ENCODE assay signal across 8 cellular contexts in genomic region chr7:151017953-151018420, GRCh38. TPM values are rescaled to one million over a fixed set of nuclear protein-coding genes. Genes with fewer than 3 reads are reported as not detected.
DNase-seq lines count a peak whose midpoint lies in the region; ATAC-seq and TF ChIP-seq lines count a peak whose summit lies in the region.

No MANE protein-coding gene starts in this region.

- POLR2A ChIA-PET in PC-9 (lab: Charles Lee; ENCODE audit: unreplicated experiment) = no interaction called here

- no TSS peak for BruUV-seq in PC-9 (replicated peaks; lab: Mats Ljungman, UMichigan)

- H3K4me1 Mint-ChIP-seq in activated T-helper 2 cell treated with anti-CD3 and anti-CD28 coated beads, Interferon-gamma antibody, Interleukin-2, Interleukin-4, amounts not matched to agents 10 μg/mL and 5 μg/mL and 100 μg/mL, durations not matched to agents 14 hours and 24 hours and 36 hours (ENCODE audit: low read depth) = peaks cover 37% of the 10 kb centered on the region

- no peak overlapping the region for H2AFZ ChIP-seq in PC-9
- H2AFZ ChIP-seq in osteoblast (ENCODE audit: low read length) = no peak overlapping the region

- no peaks in the 10 kb centered on the region for H3K9me3 ChIP-seq in PC-9 (ENCODE audit: insufficient read depth, low read depth)
- H3K9me3 ChIP-seq in osteoblast (ENCODE audit: low read depth, low read length) = no peaks in the 10 kb centered on the region
- H3K9me3 ChIP-seq in thyroid gland = no peaks in the 10 kb centered on the region

- H3K9me3 Mint-ChIP-seq in activated T-helper 2 cell treated with anti-CD3 and anti-CD28 coated beads, Interferon-gamma antibody, Interleukin-2, Interleukin-4, amounts not matched to agents 10 μg/mL and 5 μg/mL and 100 μg/mL, durations not matched to agents 14 hours and 24 hours and 36 hours = no peaks in the 10 kb centered on the region

- peak overlapping the region; percentile 76 for H3K4me3 Mint-ChIP-seq in activated T-helper 2 cell treated with anti-CD3 and anti-CD28 coated beads, Interferon-gamma antibody, Interleukin-2, Interleukin-4, amounts not matched to agents 10 μg/mL and 5 μg/mL and 100 μg/mL, durations not matched to agents 14 hours and 24 hours and 36 hours (ENCODE audit: low read depth)

- H3K36me3 ChIP-seq in PC-9 (ENCODE audit: low read depth) (no peaks in the 10 kb centered on the region), osteoblast (ENCODE audit: insufficient read depth, low read length) (no peaks in the 10 kb centered on the region), thyroid gland (no peaks in the 10 kb centered on the region)

- peaks cover 31% of the 10 kb centered on the region for H3K27me3 Mint-ChIP-seq in activated T-helper 2 cell treated with anti-CD3 and anti-CD28 coated beads, Interferon-gamma antibody, Interleukin-2, Interleukin-4, amounts not matched to agents 10 μg/mL and 5 μg/mL and 100 μg/mL, durations not matched to agents 14 hours and 24 hours and 36 hours (ENCODE audit: low read depth)

- H4K20me1 ChIP-seq in PC-9 (ENCODE audit: insufficient read depth) (no peaks in the 10 kb centered on the region), osteoblast (ENCODE audit: insufficient read depth, low read length) (no peaks in the 10 kb centered on the region)

- no peaks in the 10 kb centered on the region; the same call in 1 of the 2 replicates for H3K4me1 ChIP-seq in PC-9 (replicated peaks; ENCODE audit: insufficient read depth)
- peaks cover 9% of the 10 kb centered on the region for H3K4me1 ChIP-seq in osteoblast (ENCODE audit: insufficient read depth, low read length)
- H3K4me1 ChIP-seq in thyroid gland = peaks cover 7 to 26% of the 10 kb centered on the region in 2 donors

- peak; percentile 89 for TF ChIP-seq CTCF in GM12873 (IDR thresholded peaks at IDR 0.05; ENCODE audit: insufficient read depth, low read depth, low read length, missing control alignments)
- TF ChIP-seq CTCF in PC-9 (conservative IDR thresholded peaks at IDR 0.05) = peak; percentile 97
- peak; percentile 79 for TF ChIP-seq CTCF in osteoblast (IDR thresholded peaks at IDR 0.05; ENCODE audit: extremely low read depth, low read depth, low read length)
- peak; percentile 61 to 90 (median 70) for TF ChIP-seq CTCF in thyroid gland (IDR thresholded peaks at IDR 0.05)

- peak overlapping the region; percentile 42 for H3K27ac Mint-ChIP-seq in activated T-helper 2 cell treated with anti-CD3 and anti-CD28 coated beads, Interferon-gamma antibody, Interleukin-2, Interleukin-4, amounts not matched to agents 10 μg/mL and 5 μg/mL and 100 μg/mL, durations not matched to agents 14 hours and 24 hours and 36 hours

- H3K27me3 ChIP-seq in PC-9 (ENCODE audit: insufficient read depth, low read depth) = no peaks in the 10 kb centered on the region
- peaks cover 48% of the 10 kb centered on the region for H3K27me3 ChIP-seq in osteoblast (ENCODE audit: insufficient read depth, low read length)
- H3K27me3 ChIP-seq in thyroid gland = peaks cover 4% of the 10 kb centered on the region

- no peaks in the 10 kb centered on the region for H3K9me2 ChIP-seq in PC-9 (ENCODE audit: insufficient read depth)

- H3K4me2 ChIP-seq in PC-9 (peak overlapping the region; percentile 57), osteoblast (ENCODE audit: insufficient read depth, low read length) (peak overlapping the region; percentile 29)

- H3K27ac ChIP-seq in PC-9 = no peak overlapping the region
- H3K27ac ChIP-seq in osteoblast (ENCODE audit: low read depth, low read length) = no peak overlapping the region
- H3K27ac ChIP-seq in thyroid gland = no peak overlapping the region

- H3K4me3 ChIP-seq in PC-9 = no peak overlapping the region
- peak overlapping the region; percentile 28 for H3K4me3 ChIP-seq in osteoblast (ENCODE audit: insufficient read depth, low read length)
- no peak overlapping the region for H3K4me3 ChIP-seq in thyroid gland (replicated peaks in 1 of 3)

- DNase-seq in PC-9 (peak in 1 of 2 experiments; percentile 58), foreskin melanocyte (peak; percentile 24), osteoblast (ENCODE audit: insufficient read length, low spot score, missing footprints) (peak; percentile 98), thyroid gland (peak; percentile 49 to 50), NCI-H187 (lab: John Stamatoyannopoulos, UW) (no peak)
- DNase-seq in activated T-helper 2 cell treated with anti-CD3 and anti-CD28 coated beads, Interferon-gamma antibody, Interleukin-2, Interleukin-4, amounts not matched to agents 10 μg/mL and 5 μg/mL and 100 μg/mL, durations not matched to agents 14 hours and 24 hours and 36 hours (ENCODE audit: low spot score) = peak; percentile 70

- no peaks in the 10 kb centered on the region for H3K36me3 Mint-ChIP-seq in activated T-helper 2 cell treated with anti-CD3 and anti-CD28 coated beads, Interferon-gamma antibody, Interleukin-2, Interleukin-4, amounts not matched to agents 10 μg/mL and 5 μg/mL and 100 μg/mL, durations not matched to agents 14 hours and 24 hours and 36 hours (ENCODE audit: low read depth)

- ATAC-seq in HG03103 (IDR thresholded peaks at IDR 0.05; ENCODE audit: low read depth, unreplicated experiment) = peak; percentile 59

- WGBS in thyroid gland, 2 donors = 6 to 10% methylated on average over 17 to 34 of the region's 34 CpGs

- no peaks in the 10 kb centered on the region for H3K79me2 ChIP-seq in PC-9 (ENCODE audit: low read depth)
- H3K79me2 ChIP-seq in osteoblast (ENCODE audit: insufficient read depth, low read length) = no peaks in the 10 kb centered on the region

- peaks cover 12% of the 10 kb centered on the region; the same call in 1 of the 2 replicates for H3F3A ChIP-seq in PC-9 (ENCODE audit: insufficient read depth, low read depth)

- CTCF ChIA-PET in PC-9 (lab: Charles Lee) = interaction anchor here (0.5 to 1.3 kb wide), 6 partner anchors 10 to 142 kb away, joined by 3 to 6 read pairs (median 3); partner anchors contain the start of gene ABCB8

- intact Hi-C loops in PC-9 (cut with micrococcal nuclease; ENCODE audit: unreplicated experiment) = no loop called here
- intact Hi-C loops in activated T-helper 2 cell treated with anti-CD3 and anti-CD28 coated beads, Interferon-gamma antibody, Interleukin-2, Interleukin-4, amounts not matched to agents 10 μg/mL and 5 μg/mL and 100 μg/mL, durations not matched to agents 14 hours and 24 hours and 36 hours (cut with micrococcal nuclease) = loop anchor here (5.0 kb wide), 1 partner anchor 224 kb away; no protein-coding TSS in a partner anchor
- intact Hi-C loops in thyroid gland (cut with DNase I) = no loop called here

- TF ChIP-seq POLR2A in thyroid gland (IDR thresholded peaks at IDR 0.05) = no peak

RNA-seq across cellular contexts. Expression of gene ATG9B, which starts 6.3 kb away (rescaled TPM):
- total RNA-seq in PC-9 (2021) (9.7 and 13.7 TPM in 2 replicates), osteoblast (not detected in 2 replicates), thyroid gland (under 1 TPM in 1 of 4 donors, not detected in 3; 0.27 TPM)
- total RNA-seq in activated T-helper 2 cell treated with anti-CD3 and anti-CD28 coated beads, Interferon-gamma antibody, Interleukin-2, Interleukin-4, amounts not matched to agents 10 μg/mL and 5 μg/mL and 100 μg/mL, durations not matched to agents 14 hours and 24 hours and 36 hours = 5.0 and 6.4 TPM in 2 replicates

RNA-seq across cellular contexts. Expression of gene ABCB8, which starts 10.3 kb away (rescaled TPM):
- total RNA-seq in PC-9 (2021) (51.8 and 61.9 TPM in 2 replicates), osteoblast (32.6 and 35.1 TPM in 2 replicates), thyroid gland (10 to 100 TPM; 39.0 to 74.2 (median 60.9) TPM)
- total RNA-seq in activated T-helper 2 cell treated with anti-CD3 and anti-CD28 coated beads, Interferon-gamma antibody, Interleukin-2, Interleukin-4, amounts not matched to agents 10 μg/mL and 5 μg/mL and 100 μg/mL, durations not matched to agents 14 hours and 24 hours and 36 hours = 59.5 and 59.6 TPM in 2 replicates

RNA-seq across cellular contexts. Expression of gene NOS3, which starts 27.2 kb away (rescaled TPM):
- total RNA-seq in PC-9 (2021) (1.8 and 3.2 TPM in 2 replicates), osteoblast (not detected in 2 replicates), thyroid gland (1 to 10 TPM; 5.2 to 8.1 (median 6.3) TPM)
- total RNA-seq in activated T-helper 2 cell treated with anti-CD3 and anti-CD28 coated beads, Interferon-gamma antibody, Interleukin-2, Interleukin-4, amounts not matched to agents 10 μg/mL and 5 μg/mL and 100 μg/mL, durations not matched to agents 14 hours and 24 hours and 36 hours = 9.8 TPM in 2 replicates

RNA-seq across cellular contexts. Expression of gene ASIC3, which starts 30.3 kb away (rescaled TPM):
- total RNA-seq in PC-9 (2021) (7.6 and 10.5 TPM in 2 replicates), osteoblast (under 0.01 and 0.29 TPM in 2 replicates), thyroid gland (1 to 10 TPM in 3 of 4 donors, not detected in 1; 1.2 to 2.6 (median 1.5) TPM)
- 3.3 and 4.0 TPM in 2 replicates for total RNA-seq in activated T-helper 2 cell treated with anti-CD3 and anti-CD28 coated beads, Interferon-gamma antibody, Interleukin-2, Interleukin-4, amounts not matched to agents 10 μg/mL and 5 μg/mL and 100 μg/mL, durations not matched to agents 14 hours and 24 hours and 36 hours

RNA-seq across cellular contexts. Expression of gene CDK5, which starts 39.7 kb away (rescaled TPM):
- 45.7 and 58.4 TPM in 2 replicates for total RNA-seq in PC-9 (2021)
- 24.1 and 25.7 TPM in 2 replicates for total RNA-seq in activated T-helper 2 cell treated with anti-CD3 and anti-CD28 coated beads, Interferon-gamma antibody, Interleukin-2, Interleukin-4, amounts not matched to agents 10 μg/mL and 5 μg/mL and 100 μg/mL, durations not matched to agents 14 hours and 24 hours and 36 hours
- total RNA-seq in osteoblast = 15.9 and 17.0 TPM in 2 replicates
- 10 to 100 TPM in 2 of 4 donors, 1 to 10 TPM in 2; 5.3 to 17.4 (median 9.6) TPM for total RNA-seq in thyroid gland

Comparison
In these comparisons a context has a peak if more than half of its experiments do, and no peak if none do; other contexts are left out.
1. DNase-seq: peak in activated T-helper 2 cell treated with anti-CD3 and anti-CD28 coated beads, Interferon-gamma antibody, Interleukin-2, Interleukin-4, amounts not matched to agents 10 μg/mL and 5 μg/mL and 100 μg/mL, durations not matched to agents 14 hours and 24 hours and 36 hours (single experiment), foreskin melanocyte (single experiment), osteoblast (single experiment) and thyroid gland (2 of 2); none in NCI-H187 (0 of 2).
2. Peak in every context shown above with its lines, with median percentiles within 50 percentile points of each other: CTCF ChIP-seq.